Comparison of ENCODE assay signal across 1 cellular context in genomic region chr10:79905322-79906314, GRCh38.
TF ChIP-seq lines count a peak whose summit lies in the region.

No MANE protein-coding gene starts in this region.

TF ChIP-seq in GM12878, 131 proteins besides CTCF, POLR2A, EP300 and RAD21 (continued from another document):
- TF ChIP-seq, protein P1, sequence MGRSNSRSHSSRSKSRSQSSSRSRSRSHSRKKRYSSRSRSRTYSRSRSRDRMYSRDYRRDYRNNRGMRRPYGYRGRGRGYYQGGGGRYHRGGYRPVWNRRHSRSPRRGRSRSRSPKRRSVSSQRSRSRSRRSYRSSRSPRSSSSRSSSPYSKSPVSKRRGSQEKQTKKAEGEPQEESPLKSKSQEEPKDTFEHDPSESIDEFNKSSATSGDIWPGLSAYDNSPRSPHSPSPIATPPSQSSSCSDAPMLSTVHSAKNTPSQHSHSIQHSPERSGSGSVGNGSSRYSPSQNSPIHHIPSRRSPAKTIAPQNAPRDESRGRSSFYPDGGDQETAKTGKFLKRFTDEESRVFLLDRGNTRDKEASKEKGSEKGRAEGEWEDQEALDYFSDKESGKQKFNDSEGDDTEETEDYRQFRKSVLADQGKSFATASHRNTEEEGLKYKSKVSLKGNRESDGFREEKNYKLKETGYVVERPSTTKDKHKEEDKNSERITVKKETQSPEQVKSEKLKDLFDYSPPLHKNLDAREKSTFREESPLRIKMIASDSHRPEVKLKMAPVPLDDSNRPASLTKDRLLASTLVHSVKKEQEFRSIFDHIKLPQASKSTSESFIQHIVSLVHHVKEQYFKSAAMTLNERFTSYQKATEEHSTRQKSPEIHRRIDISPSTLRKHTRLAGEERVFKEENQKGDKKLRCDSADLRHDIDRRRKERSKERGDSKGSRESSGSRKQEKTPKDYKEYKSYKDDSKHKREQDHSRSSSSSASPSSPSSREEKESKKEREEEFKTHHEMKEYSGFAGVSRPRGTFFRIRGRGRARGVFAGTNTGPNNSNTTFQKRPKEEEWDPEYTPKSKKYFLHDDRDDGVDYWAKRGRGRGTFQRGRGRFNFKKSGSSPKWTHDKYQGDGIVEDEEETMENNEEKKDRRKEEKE (IDR thresholded peaks at IDR 0.05) = no peak
- TF ChIP-seq ASH2L (IDR thresholded peaks at IDR 0.05; ENCODE audit: borderline replicate concordance, low read depth) (no peak), MEF2A (IDR thresholded peaks at IDR 0.05; ENCODE audit: insufficient read depth, low read depth, low read length) (no peak), LARP7 (IDR thresholded peaks at IDR 0.05) (no peak)
